Comparison of ENCODE assay signal across 12 cellular contexts in genomic region chr9:131421691-131422090, GRCh38. TPM values are rescaled to one million over a fixed set of nuclear protein-coding genes. Genes with fewer than 3 reads are reported as not detected.
A peak's percentile ranks its signal among the peaks of the same experiment; 100 is the strongest.
DNase-seq lines count a peak whose midpoint lies in the region; ATAC-seq and TF ChIP-seq lines count a peak whose summit lies in the region.
"Had no signal": no experiment of that assay in that cellular context is flagged by ENCODE, and none has a peak within 500 bp of the region (broad histone marks: within the 10 kb centered on the region; RNA-seq: fewer than 3 reads in every experiment).

No MANE protein-coding gene starts in this region.

- TF ChIP-seq CTCF in chondrocyte (IDR thresholded peaks at IDR 0.05) (no peak), testis (IDR thresholded peaks at IDR 0.05) (no peak)

- H3K4me1 Mint-ChIP-seq in activated naive CD4-positive, alpha-beta T cell treated with anti-CD3 and anti-CD28 coated beads for 36 hours (ENCODE audit: low read depth): peaks cover 77% of the 10 kb centered on the region
- peaks cover 66% of the 10 kb centered on the region for H3K4me1 Mint-ChIP-seq in chondrocyte (ENCODE audit: low read depth)

- 36 to 60% methylated on average over 8 of the region's 8 CpGs for WGBS in testis, 2 donors

- H3K27me3 Mint-ChIP-seq in activated naive CD4-positive, alpha-beta T cell treated with anti-CD3 and anti-CD28 coated beads for 36 hours (ENCODE audit: low read depth): no peaks in the 10 kb centered on the region
- H3K27me3 Mint-ChIP-seq in chondrocyte (ENCODE audit: low read depth): no peaks in the 10 kb centered on the region

- H3K4me3 Mint-ChIP-seq in activated naive CD4-positive, alpha-beta T cell treated with anti-CD3 and anti-CD28 coated beads for 36 hours: no peak overlapping the region
- H3K4me3 Mint-ChIP-seq in chondrocyte (ENCODE audit: unreplicated experiment): no peak overlapping the region

- no peaks in the 10 kb centered on the region for H3K36me3 ChIP-seq in muscle layer of colon (ENCODE audit: insufficient read depth, low read length)
- no peaks in the 10 kb centered on the region for H3K36me3 ChIP-seq in testis (ENCODE audit: low read depth, missing control alignments)

- CTCF ChIA-PET in activated naive CD4-positive, alpha-beta T cell treated with anti-CD3 and anti-CD28 coated beads for 36 hours (lab: Charles Lee): interaction anchor here (0.5 to 0.6 kb wide), 2 partner anchors 148 to 454 kb away, joined by 3 to 4 read pairs; no protein-coding TSS in a partner anchor

- TF ChIP-seq POLR2A in testis (IDR thresholded peaks at IDR 0.05): no peak

- H3K4me1 ChIP-seq in muscle layer of colon (ENCODE audit: insufficient read depth, low read length) (peaks cover 74% of the 10 kb centered on the region), testis (peaks cover 70% of the 10 kb centered on the region)

- H3K27ac Mint-ChIP-seq in activated naive CD4-positive, alpha-beta T cell treated with anti-CD3 and anti-CD28 coated beads, Interleukin-2, amount 50 U/mL, for 72 hours: peak overlapping the region; percentile 10 to 90
- no peak overlapping the region for H3K27ac Mint-ChIP-seq in activated naive CD4-positive, alpha-beta T cell treated with anti-CD3 and anti-CD28 coated beads for 36 hours
- peak overlapping the region; percentile 91 for H3K27ac Mint-ChIP-seq in chondrocyte (ENCODE audit: unreplicated experiment)

- H3K27ac ChIP-seq in muscle layer of colon (ENCODE audit: low read depth, low read length): peak overlapping the region; percentile 66
- H3K27ac ChIP-seq in testis: peak overlapping the region; percentile 36

- peaks cover 0 to 24% of the 10 kb centered on the region in 2 donors for H3K36me3 Mint-ChIP-seq in activated naive CD4-positive, alpha-beta T cell treated with anti-CD3 and anti-CD28 coated beads, Interleukin-2, amount 50 U/mL, for 72 hours
- peaks cover 22% of the 10 kb centered on the region for H3K36me3 Mint-ChIP-seq in activated naive CD4-positive, alpha-beta T cell treated with anti-CD3 and anti-CD28 coated beads for 36 hours (ENCODE audit: low read depth)
- no peaks in the 10 kb centered on the region for H3K36me3 Mint-ChIP-seq in chondrocyte (ENCODE audit: low read depth)

- H3K9ac ChIP-seq in muscle layer of colon (ENCODE audit: low read length): no peak overlapping the region

- H3K9me3 ChIP-seq in muscle layer of colon (ENCODE audit: low read length) (no peaks in the 10 kb centered on the region), testis (no peaks in the 10 kb centered on the region)

- no peak for DNase-seq in activated naive CD4-positive, alpha-beta T cell treated with anti-CD3 and anti-CD28 coated beads, Interleukin-2, amount 50 U/mL, for 72 hours (ENCODE audit: low spot score in 2 of 2)
- no peak for DNase-seq in activated naive CD4-positive, alpha-beta T cell treated with anti-CD3 and anti-CD28 coated beads for 36 hours
- DNase-seq in chondrocyte (ENCODE audit: low spot score) (peak; percentile 53), testis (peak; percentile 67), NCI-H226 (no peak), RPMI8226 (no peak), cerebellar cortex (ENCODE audit: low spot score) (no peak)
- DNase-seq: cerebellar nuclear complex; NCI-H1092; stimulated activated CD8-positive, alpha-beta memory T cell treated with anti-CD3 and anti-CD28 coated beads, Interleukin-4, amount 100 ng/mL, for 48 hours had no signal

- intact Hi-C loops in activated naive CD4-positive, alpha-beta T cell treated with anti-CD3 and anti-CD28 coated beads for 36 hours (cut with micrococcal nuclease): no loop called here
- intact Hi-C loops in testis (cut with DNase I; ENCODE audit: low total_unique reads): no loop called here

- H3K9me3 Mint-ChIP-seq in activated naive CD4-positive, alpha-beta T cell treated with anti-CD3 and anti-CD28 coated beads, Interleukin-2, amount 50 U/mL, for 72 hours: no peaks in the 10 kb centered on the region
- no peaks in the 10 kb centered on the region for H3K9me3 Mint-ChIP-seq in activated naive CD4-positive, alpha-beta T cell treated with anti-CD3 and anti-CD28 coated beads for 36 hours
- H3K9me3 Mint-ChIP-seq in chondrocyte (ENCODE audit: low read depth): no peaks in the 10 kb centered on the region

- no peak for ATAC-seq in activated naive CD4-positive, alpha-beta T cell treated with anti-CD3 and anti-CD28 coated beads, Interleukin-2, amount 50 U/mL, for 72 hours

- H3K27me3 ChIP-seq in muscle layer of colon (ENCODE audit: control insufficient read depth in 1 of 2, insufficient read depth in 2 of 2, low read length in 2 of 2) (no peaks in the 10 kb centered on the region), testis (no peaks in the 10 kb centered on the region)

- H3K4me3 ChIP-seq in muscle layer of colon (ENCODE audit: low read depth in 1 of 2, low read length in 2 of 2): no peak overlapping the region
- no peak overlapping the region for H3K4me3 ChIP-seq in testis
- H3K4me3 ChIP-seq: lung had no signal

RNA-seq across cellular contexts. Expression of gene PRRC2B, which starts 27.8 kb away (rescaled TPM):
- 100 to 1,000 TPM; 138 to 160 TPM for total RNA-seq in activated naive CD4-positive, alpha-beta T cell treated with anti-CD3 and anti-CD28 coated beads, Interleukin-2, amount 50 U/mL, for 72 hours
- 100 to 1,000 TPM; 157 to 171 TPM for total RNA-seq in activated naive CD4-positive, alpha-beta T cell treated with anti-CD3 and anti-CD28 coated beads for 36 hours
- total RNA-seq in chondrocyte (233 to 235 TPM (median 235 TPM) in 3 replicates), testis (100 to 1,000 TPM; 175 to 213 TPM)
- polyA plus RNA-seq in testis (ENCODE audit: insufficient read depth, low read depth, low replicate concordance): 111 TPM

Comparison
In these comparisons a context has a peak if more than half of its experiments do, and no peak if none do; other contexts are left out.
1. DNase-seq: peak in chondrocyte (single experiment) and testis (single experiment); none in activated naive CD4-positive, alpha-beta T cell treated with anti-CD3 and anti-CD28 coated beads, Interleukin-2, amount 50 U/mL, for 72 hours (0 of 2), activated naive CD4-positive, alpha-beta T cell treated with anti-CD3 and anti-CD28 coated beads for 36 hours (single experiment), NCI-H226 (single experiment), RPMI8226 (single experiment) and cerebellar cortex (single experiment).